In genomic region chr2:98909381-98910211, GRCh38 we compare ENCODE assay signal across 8 cellular contexts. TPM values are rescaled to one million over a fixed set of nuclear protein-coding genes. Genes with fewer than 3 reads are reported as not detected.
A peak's percentile ranks its signal among the peaks of the same experiment; 100 is the strongest.
DNase-seq lines count a peak whose midpoint lies in the region; ATAC-seq, FAIRE-seq and TF ChIP-seq lines count a peak whose summit lies in the region.

No MANE protein-coding gene starts in this region.

- no peaks in the 10 kb centered on the region for H3K23me2 ChIP-seq in H1 (ENCODE audit: low read depth, low read length)

- H3K27me3 ChIP-seq in H1 (replicated peaks in 1 of 4; ENCODE audit: control insufficient read depth in 3 of 4, extremely low read depth in 1 of 4, insufficient read depth in 3 of 4, low read length in 3 of 4) (no peaks in the 10 kb centered on the region; a peak in 1 of 7 replicates), mucosa of stomach (ENCODE audit: control insufficient read depth, insufficient read depth, low read length) (no peaks in the 10 kb centered on the region)

- no peak overlapping the region for H4K5ac ChIP-seq in H1 (ENCODE audit: insufficient read length, low read depth, low read length)

- H3K27ac ChIP-seq in H1 (ENCODE audit: low read depth, low read length): no peak overlapping the region

- WGBS in H1 (ENCODE audit: extremely low coverage in 1 of 2, insufficient coverage in 1 of 2, insufficient read length in 1 of 2, insufficient replicate concordance in 2 of 2, low coverage in 1 of 2, low lambda C conversion rate in 2 of 2, missing lambda C conversion rate in 1 of 2), 2 experiments: 52% methylated on average over 18 of the region's 18 CpGs; no CpG with 5 or more reads in 1 of the 2 experiments

- no peak overlapping the region for H2BK120ac ChIP-seq in H1 (replicated peaks; ENCODE audit: low read depth, low read length)

- H2BK20ac ChIP-seq in H1 (ENCODE audit: low read length): no peak overlapping the region

- H3K4me3 ChIP-seq in H1 (ENCODE audit: extremely low read depth in 1 of 4, insufficient read depth in 2 of 4, low read depth in 3 of 4, low read length in 4 of 4) (no peak overlapping the region), mucosa of stomach (ENCODE audit: low read length) (no peak overlapping the region)

- H3K4me2 ChIP-seq in H1 (ENCODE audit: insufficient read depth in 1 of 2, low read depth in 2 of 2, low read length in 2 of 2): peak overlapping the region; percentile 6 to 55

- 0 out of 2 replicates have a peak overlapping the region, but pooled peaks have one; percentile 1 for H2BK12ac ChIP-seq in H1 (ENCODE audit: low read depth, low read length)

- no peak overlapping the region for H3K4me3 Mint-ChIP-seq in activated T-cell treated with anti-CD3 and anti-CD28 coated beads, Interleukin-2, amount 50 U/mL, for 24 hours
- H3K4me3 Mint-ChIP-seq in natural killer cell: no peak overlapping the region

- no peaks in the 10 kb centered on the region for H3K36me3 Mint-ChIP-seq in activated T-cell treated with anti-CD3 and anti-CD28 coated beads, Interleukin-2, amount 50 U/mL, for 24 hours (ENCODE audit: low read depth)
- no peaks in the 10 kb centered on the region for H3K36me3 Mint-ChIP-seq in natural killer cell

- no peak overlapping the region; the same call in 1 of the 2 replicates for H2BK15ac ChIP-seq in H1 (ENCODE audit: low read length)

- H4K8ac ChIP-seq in H1 (ENCODE audit: extremely low read depth, insufficient read depth, low read length): no peak overlapping the region; the same call in 1 of the 2 replicates

- POLR2A ChIA-PET in H1 (lab: Charles Lee; ENCODE audit: partially characterized antibody): interaction anchor here (1.2 kb wide), 1 partner anchor 17 kb away, joined by 3 read pairs; no protein-coding TSS in a partner anchor

- peak overlapping the region; percentile 49; the same call in 1 of the 2 replicates for H2BK5ac ChIP-seq in H1 (ENCODE audit: low read depth, low read length)

- TF ChIP-seq CTCF in H1 (IDR thresholded peaks at IDR 0.05; ENCODE audit: control extremely low read depth in 1 of 3, insufficient read depth in 1 of 3, low read depth in 1 of 3, low read length in 3 of 3): no peak
- TF ChIP-seq CTCF in natural killer cell (IDR thresholded peaks at IDR 0.05): no peak

- no peaks in the 10 kb centered on the region for H3K79me1 ChIP-seq in H1 (ENCODE audit: low read depth, low read length)

- H3K4me1 ChIP-seq in H1 (replicated peaks in 1 of 4; ENCODE audit: control insufficient read depth in 3 of 4, insufficient read depth in 4 of 4, low read length in 3 of 4): peaks cover 0 to 21% (median 7%) of the 10 kb centered on the region in 4 experiments
- peaks cover 21% of the 10 kb centered on the region for H3K4me1 ChIP-seq in mucosa of stomach (ENCODE audit: control insufficient read depth, insufficient read depth, low read length)

- H2AFZ ChIP-seq in H1 (ENCODE audit: low read length): peak overlapping the region; percentile 47

- H3K27me3 Mint-ChIP-seq in activated T-cell treated with anti-CD3 and anti-CD28 coated beads, Interleukin-2, amount 50 U/mL, for 24 hours: peaks cover 31% of the 10 kb centered on the region
- H3K27me3 Mint-ChIP-seq in natural killer cell (ENCODE audit: low read depth in 2 of 2): peaks cover 15 to 57% of the 10 kb centered on the region in 2 donors

- H3K36me3 ChIP-seq in H1 (ENCODE audit: control insufficient read depth in 2 of 4, insufficient read depth in 4 of 4, low read length in 3 of 4) (no peaks in the 10 kb centered on the region), mucosa of stomach (ENCODE audit: control insufficient read depth, insufficient read depth, low read length) (no peaks in the 10 kb centered on the region)

- H3K9ac ChIP-seq in H1 (replicated peaks in 1 of 4; ENCODE audit: extremely low read depth in 1 of 4, low read depth in 3 of 4, low read length in 3 of 4) (no peak overlapping the region), mucosa of stomach (ENCODE audit: low read length) (peak overlapping the region; percentile 47)

- peaks cover 40% of the 10 kb centered on the region for H3K4me1 Mint-ChIP-seq in activated T-cell treated with anti-CD3 and anti-CD28 coated beads, Interleukin-2, amount 50 U/mL, for 24 hours (ENCODE audit: low read depth)
- H3K4me1 Mint-ChIP-seq in natural killer cell: peaks cover 18 to 21% of the 10 kb centered on the region in 2 donors

- H3K9me3 Mint-ChIP-seq in activated T-cell treated with anti-CD3 and anti-CD28 coated beads, Interleukin-2, amount 50 U/mL, for 24 hours: no peaks in the 10 kb centered on the region
- H3K9me3 Mint-ChIP-seq in natural killer cell: no peaks in the 10 kb centered on the region

- H4K20me1 ChIP-seq in H1 (replicated peaks in 1 of 2; ENCODE audit: control insufficient read depth in 1 of 2, insufficient read depth in 2 of 2, low read length in 2 of 2): no peaks in the 10 kb centered on the region

- TF ChIP-seq RAD21 in H1 (IDR thresholded peaks at IDR 0.05 in 1 of 2, conservative IDR thresholded peaks at IDR 0.05 in 1 of 2; ENCODE audit: low read depth in 2 of 2, low read length in 2 of 2): no peak

- no peaks in the 10 kb centered on the region for H3K79me2 ChIP-seq in H1 (ENCODE audit: control insufficient read depth in 1 of 2, insufficient read depth in 2 of 2, low read length in 2 of 2)

- no peak for TF ChIP-seq EP300 in H1 (IDR thresholded peaks at IDR 0.05; ENCODE audit: borderline replicate concordance in 1 of 2, low read depth in 2 of 2, low read length in 2 of 2)

- H3K27ac Mint-ChIP-seq in activated T-cell treated with anti-CD3 and anti-CD28 coated beads, Interleukin-2, amount 50 U/mL, for 24 hours: peak overlapping the region; percentile 16
- H3K27ac Mint-ChIP-seq in natural killer cell: no peak overlapping the region

- no peak overlapping the region for H2AK5ac ChIP-seq in H1 (ENCODE audit: low read depth, low read length)

- no peak overlapping the region for H3K14ac ChIP-seq in H1 (ENCODE audit: insufficient read length)

- no peak for ATAC-seq in natural killer cell
- ATAC-seq in GM21447 (IDR thresholded peaks at IDR 0.05; ENCODE audit: unreplicated experiment): no peak
- ATAC-seq in GM18907 (IDR thresholded peaks at IDR 0.05; ENCODE audit: unreplicated experiment): no peak

- H4K91ac ChIP-seq in H1 (replicated peaks; ENCODE audit: insufficient read length, low read length): no peak overlapping the region

- peak overlapping the region; percentile 26; the same call in 1 of the 2 replicates for H3K18ac ChIP-seq in H1 (ENCODE audit: extremely low read depth, low read length)

- no peak overlapping the region for H3K56ac ChIP-seq in H1 (replicated peaks; ENCODE audit: insufficient read length, low read depth, low read length)

- H3K9me3 ChIP-seq in H1 (ENCODE audit: insufficient read depth in 2 of 2, low read depth in 1 of 2, low read length in 1 of 2): no peaks in the 10 kb centered on the region
- no peaks in the 10 kb centered on the region for H3K9me3 ChIP-seq in mucosa of stomach (ENCODE audit: control insufficient read depth, low read length)

- intact Hi-C loops in natural killer cell (cut with micrococcal nuclease): no loop called here

- peak; percentile 58 for FAIRE-seq in H1 (lab: Jason Lieb, UNC)

- CTCF ChIA-PET in H1 (lab: Charles Lee; ENCODE audit: partially characterized antibody): interaction anchor here (1.3 to 2.5 kb wide), 2 partner anchors 13 to 157 kb away, joined by 6 to 12 read pairs; no protein-coding TSS in a partner anchor

- DNase-seq in activated T-cell treated with anti-CD3 and anti-CD28 coated beads, Interleukin-2, amount 50 U/mL, for 24 hours: no peak
- no peak for DNase-seq in activated T-cell treated with anti-CD3 and anti-CD28 coated beads, Interleukin-2, amount 50 U/mL, for 1 hour
- DNase-seq in NCI-H748 (lab: John Stamatoyannopoulos, UW; ENCODE audit: unreplicated experiment): peak; percentile 97
- peak; percentile 38 to 69 for DNase-seq in H1 (ENCODE audit: low read depth in 1 of 2, low spot score in 2 of 2)
- DNase-seq in natural killer cell: no peak

- no peak overlapping the region for H3K4ac ChIP-seq in H1 (replicated peaks; ENCODE audit: insufficient read length, low read depth, low read length)

- TF ChIP-seq POLR2A in H1 (IDR thresholded peaks at IDR 0.05; ENCODE audit: control extremely low read depth in 1 of 2, low read depth in 2 of 2, low read length in 2 of 2): no peak

- no peak overlapping the region for H3K23ac ChIP-seq in H1 (ENCODE audit: insufficient read length)

TF ChIP-seq in H1, 55 proteins besides CTCF, POLR2A, EP300 and RAD21:
- TF ChIP-seq MAFK (IDR thresholded peaks at IDR 0.05; ENCODE audit: low read depth, low read length) (no peak), TAF7 (optimal IDR thresholded peaks at IDR 0.05; ENCODE audit: borderline replicate concordance, low read depth, low read length) (no peak), CTBP2 (IDR thresholded peaks at IDR 0.05; ENCODE audit: borderline replicate concordance, insufficient read depth, insufficient read length, low read length) (no peak), SIX5 (IDR thresholded peaks at IDR 0.05; ENCODE audit: low read depth, low read length) (peak; percentile 32; the same call in 1 of the 2 replicates), E2F6 (IDR thresholded peaks at IDR 0.05) (peak; percentile 76), MAX (IDR thresholded peaks at IDR 0.05) (peak; percentile 85), ASH2L (IDR thresholded peaks at IDR 0.05; ENCODE audit: low read length) (peak; percentile 49), TCF12 (IDR thresholded peaks at IDR 0.05; ENCODE audit: low read depth, low read length) (peak; percentile 97), SIN3A (conservative IDR thresholded peaks at IDR 0.05 in 1 of 2, IDR thresholded peaks at IDR 0.05 in 1 of 2; ENCODE audit: low read depth in 1 of 2, low read length in 2 of 2) (peak; percentile 67 to 84; a peak in 2 of 4 replicates)

RNA-seq across cellular contexts. Expression of gene CRACDL, which starts 26.4 kb away (rescaled TPM):
- total RNA-seq in H1 (2021; fragmentation: NEBNext Ultra II Directional; extraction: Animal tissue kit (Norgen Biotek cat#: 25700)): 0.07 and 0.50 TPM in 2 replicates
- 0.25 and 0.38 TPM in 2 replicates for polyA plus RNA-seq in H1 (2011; rRNA removed)
- polyA plus RNA-seq in H1 (2011; cell fraction: cytosol; rRNA removed): 0.30 TPM
- polyA plus RNA-seq in H1 (2011; cell fraction: nucleus; rRNA removed): 0.33 TPM
- 0.08 to 0.38 TPM (median 0.21 TPM) in 4 replicates for polyA plus RNA-seq in H1 (2012, experiment 1 of 2)
- 0.07 TPM for polyA plus RNA-seq in H1 (2012, experiment 2 of 2)
- 0.30 TPM for polyA plus RNA-seq in H1 (2013, experiment 1 of 2)
- polyA plus RNA-seq in H1 (2013, experiment 2 of 2): 0.29 TPM
- 0.07 and 0.28 TPM in 2 replicates for polyA minus RNA-seq in H1 (2011; rRNA and poly(A)+ RNA removed)
- not detected for polyA minus RNA-seq in H1 (2011; cell fraction: cytosol; rRNA and poly(A)+ RNA removed)
- not detected for polyA minus RNA-seq in H1 (2011; cell fraction: nucleus; rRNA and poly(A)+ RNA removed)
- under 1 TPM; 0.09 to 0.40 (median 0.11) TPM for total RNA-seq in natural killer cell

Comparison
In these comparisons a context has a peak if more than half of its experiments do, and no peak if none do; other contexts are left out.
1. DNase-seq: peak in NCI-H748 (single experiment) and H1 (2 of 2); none in activated T-cell treated with anti-CD3 and anti-CD28 coated beads, Interleukin-2, amount 50 U/mL, for 24 hours (single experiment), activated T-cell treated with anti-CD3 and anti-CD28 coated beads, Interleukin-2, amount 50 U/mL, for 1 hour (single experiment) and natural killer cell (single experiment).